ENCODE assay signal across 1 cellular context in the genomic region with DNA sequence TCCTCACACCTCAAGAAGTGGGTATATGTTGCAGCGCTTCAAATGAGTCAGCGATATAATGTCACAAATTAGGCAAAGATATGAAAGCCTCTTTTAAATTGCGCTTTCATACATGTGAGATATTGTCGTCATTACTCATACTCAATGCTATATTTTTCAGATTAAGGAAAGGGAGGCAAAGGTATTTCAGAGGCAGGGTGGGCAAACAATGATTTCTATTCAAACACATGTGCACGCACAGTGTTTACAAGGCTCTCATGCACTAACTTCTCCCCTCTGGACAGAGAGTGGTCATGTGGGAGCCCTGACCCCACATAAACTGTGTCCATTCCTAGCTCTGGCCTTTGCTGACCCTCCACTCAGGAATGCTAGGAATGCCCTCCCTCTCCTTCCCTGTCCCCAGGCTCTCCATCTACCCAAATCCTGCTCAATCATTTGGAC.
A peak's percentile ranks its signal among the peaks of the same experiment; 100 is the strongest.
TF ChIP-seq lines count a peak whose summit lies in the region.

No MANE protein-coding gene starts in this region.

TF ChIP-seq in HepG2, 621 proteins besides CTCF, POLR2A, EP300 and RAD21 (continued from another document and continues in another):
- TF ChIP-seq SMC3 (IDR thresholded peaks at IDR 0.05; ENCODE audit: low read length) (no peak; the same call in 1 of the 2 replicates), ETV5 (CRISPR knock-in tag; IDR thresholded peaks at IDR 0.05; ENCODE audit: borderline replicate concordance) (no peak; the same call in 1 of the 2 replicates), ZNF496 (CRISPR knock-in tag; IDR thresholded peaks at IDR 0.05; ENCODE audit: insufficient replicate concordance) (no peak), ISL2 (CRISPR knock-in tag; IDR thresholded peaks at IDR 0.05) (peak; percentile 63; the same call in 1 of the 2 replicates), NAIF1 (CRISPR knock-in tag; IDR thresholded peaks at IDR 0.05; ENCODE audit: borderline replicate concordance) (no peak), NR2F6 (IDR thresholded peaks at IDR 0.05) (peak; percentile 89), NR2F6 (CRISPR knock-in tag; IDR thresholded peaks at IDR 0.05) (peak; percentile 96), MAZ (IDR thresholded peaks at IDR 0.05; ENCODE audit: borderline replicate concordance, low read depth, low read length) (no peak), MAZ (CRISPR knock-in tag; IDR thresholded peaks at IDR 0.05; ENCODE audit: low read depth) (peak; percentile 49; the same call in 1 of the 2 replicates), ZBTB42 (CRISPR knock-in tag; IDR thresholded peaks at IDR 0.05) (no peak), HNRNPK (IDR thresholded peaks at IDR 0.05; ENCODE audit: low read depth, low read length, poor library complexity, severe bottlenecking) (peak; percentile 11), SSRP1 (CRISPR knock-in tag; IDR thresholded peaks at IDR 0.05) (no peak), ZNF30 (CRISPR knock-in tag; IDR thresholded peaks at IDR 0.05) (no peak), DMAP1 (CRISPR knock-in tag; IDR thresholded peaks at IDR 0.05) (peak; percentile 68; the same call in 1 of the 2 replicates), SIX1 (CRISPR knock-in tag; IDR thresholded peaks at IDR 0.05; ENCODE audit: borderline replicate concordance) (no peak), FOSL2 (CRISPR knock-in tag; IDR thresholded peaks at IDR 0.05) (peak; percentile 84), ZNF644 (CRISPR knock-in tag; IDR thresholded peaks at IDR 0.05; ENCODE audit: low read depth) (peak; percentile 48), FOXA3 (CRISPR knock-in tag; IDR thresholded peaks at IDR 0.05) (peak; percentile 93), NFYC (CRISPR knock-in tag; IDR thresholded peaks at IDR 0.05) (peak; percentile 14; the same call in 1 of the 2 replicates), ZNF326 (CRISPR knock-in tag; IDR thresholded peaks at IDR 0.05; ENCODE audit: borderline replicate concordance) (no peak), ZNF331 (CRISPR knock-in tag; IDR thresholded peaks at IDR 0.05) (peak; percentile 72; the same call in 1 of the 2 replicates), MAFF (IDR thresholded peaks at IDR 0.05; ENCODE audit: low read depth, low read length) (no peak; the same call in 1 of the 2 replicates), SP2 (CRISPR knock-in tag; IDR thresholded peaks at IDR 0.05) (no peak), SMAD3 (CRISPR knock-in tag; IDR thresholded peaks at IDR 0.05) (0 out of 2 replicates have a peak, but pooled peaks have one; percentile 69), ZNF317 (CRISPR knock-in tag; IDR thresholded peaks at IDR 0.05) (no peak), MEIS2 (CRISPR knock-in tag; IDR thresholded peaks at IDR 0.05) (peak; percentile 16; the same call in 1 of the 2 replicates), MTA3 (CRISPR knock-in tag; IDR thresholded peaks at IDR 0.05) (no peak), ZNF350 (CRISPR knock-in tag; IDR thresholded peaks at IDR 0.05; ENCODE audit: borderline replicate concordance, low read depth) (no peak; the same call in 1 of the 2 replicates)
- TF ChIP-seq, protein P1, sequence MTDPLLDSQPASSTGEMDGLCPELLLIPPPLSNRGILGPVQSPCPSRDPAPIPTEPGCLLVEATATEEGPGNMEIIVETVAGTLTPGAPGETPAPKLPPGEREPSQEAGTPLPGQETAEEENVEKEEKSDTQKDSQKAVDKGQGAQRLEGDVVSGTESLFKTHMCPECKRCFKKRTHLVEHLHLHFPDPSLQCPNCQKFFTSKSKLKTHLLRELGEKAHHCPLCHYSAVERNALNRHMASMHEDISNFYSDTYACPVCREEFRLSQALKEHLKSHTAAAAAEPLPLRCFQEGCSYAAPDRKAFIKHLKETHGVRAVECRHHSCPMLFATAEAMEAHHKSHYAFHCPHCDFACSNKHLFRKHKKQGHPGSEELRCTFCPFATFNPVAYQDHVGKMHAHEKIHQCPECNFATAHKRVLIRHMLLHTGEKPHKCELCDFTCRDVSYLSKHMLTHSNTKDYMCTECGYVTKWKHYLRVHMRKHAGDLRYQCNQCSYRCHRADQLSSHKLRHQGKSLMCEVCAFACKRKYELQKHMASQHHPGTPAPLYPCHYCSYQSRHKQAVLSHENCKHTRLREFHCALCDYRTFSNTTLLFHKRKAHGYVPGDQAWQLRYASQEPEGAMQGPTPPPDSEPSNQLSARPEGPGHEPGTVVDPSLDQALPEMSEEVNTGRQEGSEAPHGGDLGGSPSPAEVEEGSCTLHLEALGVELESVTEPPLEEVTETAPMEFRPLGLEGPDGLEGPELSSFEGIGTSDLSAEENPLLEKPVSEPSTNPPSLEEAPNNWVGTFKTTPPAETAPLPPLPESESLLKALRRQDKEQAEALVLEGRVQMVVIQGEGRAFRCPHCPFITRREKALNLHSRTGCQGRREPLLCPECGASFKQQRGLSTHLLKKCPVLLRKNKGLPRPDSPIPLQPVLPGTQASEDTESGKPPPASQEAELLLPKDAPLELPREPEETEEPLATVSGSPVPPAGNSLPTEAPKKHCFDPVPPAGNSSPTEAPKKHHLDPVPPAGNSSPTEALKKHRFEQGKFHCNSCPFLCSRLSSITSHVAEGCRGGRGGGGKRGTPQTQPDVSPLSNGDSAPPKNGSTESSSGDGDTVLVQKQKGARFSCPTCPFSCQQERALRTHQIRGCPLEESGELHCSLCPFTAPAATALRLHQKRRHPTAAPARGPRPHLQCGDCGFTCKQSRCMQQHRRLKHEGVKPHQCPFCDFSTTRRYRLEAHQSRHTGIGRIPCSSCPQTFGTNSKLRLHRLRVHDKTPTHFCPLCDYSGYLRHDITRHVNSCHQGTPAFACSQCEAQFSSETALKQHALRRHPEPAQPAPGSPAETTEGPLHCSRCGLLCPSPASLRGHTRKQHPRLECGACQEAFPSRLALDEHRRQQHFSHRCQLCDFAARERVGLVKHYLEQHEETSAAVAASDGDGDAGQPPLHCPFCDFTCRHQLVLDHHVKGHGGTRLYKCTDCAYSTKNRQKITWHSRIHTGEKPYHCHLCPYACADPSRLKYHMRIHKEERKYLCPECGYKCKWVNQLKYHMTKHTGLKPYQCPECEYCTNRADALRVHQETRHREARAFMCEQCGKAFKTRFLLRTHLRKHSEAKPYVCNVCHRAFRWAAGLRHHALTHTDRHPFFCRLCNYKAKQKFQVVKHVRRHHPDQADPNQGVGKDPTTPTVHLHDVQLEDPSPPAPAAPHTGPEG (CRISPR knock-in tag; IDR thresholded peaks at IDR 0.05): no peak
- TF ChIP-seq, protein P2, sequence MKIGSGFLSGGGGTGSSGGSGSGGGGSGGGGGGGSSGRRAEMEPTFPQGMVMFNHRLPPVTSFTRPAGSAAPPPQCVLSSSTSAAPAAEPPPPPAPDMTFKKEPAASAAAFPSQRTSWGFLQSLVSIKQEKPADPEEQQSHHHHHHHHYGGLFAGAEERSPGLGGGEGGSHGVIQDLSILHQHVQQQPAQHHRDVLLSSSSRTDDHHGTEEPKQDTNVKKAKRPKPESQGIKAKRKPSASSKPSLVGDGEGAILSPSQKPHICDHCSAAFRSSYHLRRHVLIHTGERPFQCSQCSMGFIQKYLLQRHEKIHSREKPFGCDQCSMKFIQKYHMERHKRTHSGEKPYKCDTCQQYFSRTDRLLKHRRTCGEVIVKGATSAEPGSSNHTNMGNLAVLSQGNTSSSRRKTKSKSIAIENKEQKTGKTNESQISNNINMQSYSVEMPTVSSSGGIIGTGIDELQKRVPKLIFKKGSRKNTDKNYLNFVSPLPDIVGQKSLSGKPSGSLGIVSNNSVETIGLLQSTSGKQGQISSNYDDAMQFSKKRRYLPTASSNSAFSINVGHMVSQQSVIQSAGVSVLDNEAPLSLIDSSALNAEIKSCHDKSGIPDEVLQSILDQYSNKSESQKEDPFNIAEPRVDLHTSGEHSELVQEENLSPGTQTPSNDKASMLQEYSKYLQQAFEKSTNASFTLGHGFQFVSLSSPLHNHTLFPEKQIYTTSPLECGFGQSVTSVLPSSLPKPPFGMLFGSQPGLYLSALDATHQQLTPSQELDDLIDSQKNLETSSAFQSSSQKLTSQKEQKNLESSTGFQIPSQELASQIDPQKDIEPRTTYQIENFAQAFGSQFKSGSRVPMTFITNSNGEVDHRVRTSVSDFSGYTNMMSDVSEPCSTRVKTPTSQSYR (CRISPR knock-in tag; IDR thresholded peaks at IDR 0.05; ENCODE audit: borderline replicate concordance): peak; percentile 58; the same call in 1 of the 2 replicates
- TF ChIP-seq, protein P3, sequence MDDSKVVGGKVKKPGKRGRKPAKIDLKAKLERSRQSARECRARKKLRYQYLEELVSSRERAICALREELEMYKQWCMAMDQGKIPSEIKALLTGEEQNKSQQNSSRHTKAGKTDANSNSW (CRISPR knock-in tag; IDR thresholded peaks at IDR 0.05; ENCODE audit: borderline replicate concordance): no peak
- TF ChIP-seq, protein P4, sequence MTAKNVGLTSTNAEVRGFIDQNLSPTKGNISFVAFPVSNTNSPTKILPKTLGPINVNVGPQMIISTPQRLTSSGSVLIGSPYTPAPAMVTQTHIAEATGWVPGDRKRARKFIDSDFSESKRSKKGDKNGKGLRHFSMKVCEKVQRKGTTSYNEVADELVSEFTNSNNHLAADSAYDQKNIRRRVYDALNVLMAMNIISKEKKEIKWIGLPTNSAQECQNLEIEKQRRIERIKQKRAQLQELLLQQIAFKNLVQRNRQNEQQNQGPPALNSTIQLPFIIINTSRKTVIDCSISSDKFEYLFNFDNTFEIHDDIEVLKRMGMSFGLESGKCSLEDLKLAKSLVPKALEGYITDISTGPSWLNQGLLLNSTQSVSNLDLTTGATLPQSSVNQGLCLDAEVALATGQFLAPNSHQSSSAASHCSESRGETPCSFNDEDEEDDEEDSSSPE (CRISPR knock-in tag; IDR thresholded peaks at IDR 0.05): 0 out of 2 replicates have a peak, but pooled peaks have one; percentile 19
- TF ChIP-seq, protein P5, sequence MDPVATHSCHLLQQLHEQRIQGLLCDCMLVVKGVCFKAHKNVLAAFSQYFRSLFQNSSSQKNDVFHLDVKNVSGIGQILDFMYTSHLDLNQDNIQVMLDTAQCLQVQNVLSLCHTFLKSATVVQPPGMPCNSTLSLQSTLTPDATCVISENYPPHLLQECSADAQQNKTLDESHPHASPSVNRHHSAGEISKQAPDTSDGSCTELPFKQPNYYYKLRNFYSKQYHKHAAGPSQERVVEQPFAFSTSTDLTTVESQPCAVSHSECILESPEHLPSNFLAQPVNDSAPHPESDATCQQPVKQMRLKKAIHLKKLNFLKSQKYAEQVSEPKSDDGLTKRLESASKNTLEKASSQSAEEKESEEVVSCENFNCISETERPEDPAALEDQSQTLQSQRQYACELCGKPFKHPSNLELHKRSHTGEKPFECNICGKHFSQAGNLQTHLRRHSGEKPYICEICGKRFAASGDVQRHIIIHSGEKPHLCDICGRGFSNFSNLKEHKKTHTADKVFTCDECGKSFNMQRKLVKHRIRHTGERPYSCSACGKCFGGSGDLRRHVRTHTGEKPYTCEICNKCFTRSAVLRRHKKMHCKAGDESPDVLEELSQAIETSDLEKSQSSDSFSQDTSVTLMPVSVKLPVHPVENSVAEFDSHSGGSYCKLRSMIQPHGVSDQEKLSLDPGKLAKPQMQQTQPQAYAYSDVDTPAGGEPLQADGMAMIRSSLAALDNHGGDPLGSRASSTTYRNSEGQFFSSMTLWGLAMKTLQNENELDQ (CRISPR knock-in tag; IDR thresholded peaks at IDR 0.05; ENCODE audit: borderline replicate concordance): no peak
- TF ChIP-seq, protein P6, sequence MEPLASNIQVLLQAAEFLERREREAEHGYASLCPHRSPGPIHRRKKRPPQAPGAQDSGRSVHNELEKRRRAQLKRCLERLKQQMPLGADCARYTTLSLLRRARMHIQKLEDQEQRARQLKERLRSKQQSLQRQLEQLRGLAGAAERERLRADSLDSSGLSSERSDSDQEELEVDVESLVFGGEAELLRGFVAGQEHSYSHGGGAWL (CRISPR knock-in tag; IDR thresholded peaks at IDR 0.05): no peak
- TF ChIP-seq, protein P7, sequence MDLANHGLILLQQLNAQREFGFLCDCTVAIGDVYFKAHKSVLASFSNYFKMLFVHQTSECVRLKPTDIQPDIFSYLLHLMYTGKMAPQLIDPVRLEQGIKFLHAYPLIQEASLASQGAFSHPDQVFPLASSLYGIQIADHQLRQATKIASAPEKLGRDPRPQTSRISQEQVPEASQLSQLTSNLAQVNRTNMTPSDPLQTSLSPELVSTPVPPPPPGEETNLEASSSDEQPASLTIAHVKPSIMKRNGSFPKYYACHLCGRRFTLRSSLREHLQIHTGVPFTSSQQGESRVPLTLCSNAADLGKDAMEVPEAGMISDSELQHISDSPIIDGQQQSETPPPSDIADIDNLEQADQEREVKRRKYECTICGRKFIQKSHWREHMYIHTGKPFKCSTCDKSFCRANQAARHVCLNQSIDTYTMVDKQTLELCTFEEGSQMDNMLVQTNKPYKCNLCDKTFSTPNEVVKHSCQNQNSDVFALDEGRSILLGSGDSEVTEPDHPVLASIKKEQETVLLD (CRISPR knock-in tag; IDR thresholded peaks at IDR 0.05; ENCODE audit: low read depth): no peak
- TF ChIP-seq, protein P8, sequence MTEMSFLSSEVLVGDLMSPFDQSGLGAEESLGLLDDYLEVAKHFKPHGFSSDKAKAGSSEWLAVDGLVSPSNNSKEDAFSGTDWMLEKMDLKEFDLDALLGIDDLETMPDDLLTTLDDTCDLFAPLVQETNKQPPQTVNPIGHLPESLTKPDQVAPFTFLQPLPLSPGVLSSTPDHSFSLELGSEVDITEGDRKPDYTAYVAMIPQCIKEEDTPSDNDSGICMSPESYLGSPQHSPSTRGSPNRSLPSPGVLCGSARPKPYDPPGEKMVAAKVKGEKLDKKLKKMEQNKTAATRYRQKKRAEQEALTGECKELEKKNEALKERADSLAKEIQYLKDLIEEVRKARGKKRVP (CRISPR knock-in tag; IDR thresholded peaks at IDR 0.05): no peak
- TF ChIP-seq, protein P9, sequence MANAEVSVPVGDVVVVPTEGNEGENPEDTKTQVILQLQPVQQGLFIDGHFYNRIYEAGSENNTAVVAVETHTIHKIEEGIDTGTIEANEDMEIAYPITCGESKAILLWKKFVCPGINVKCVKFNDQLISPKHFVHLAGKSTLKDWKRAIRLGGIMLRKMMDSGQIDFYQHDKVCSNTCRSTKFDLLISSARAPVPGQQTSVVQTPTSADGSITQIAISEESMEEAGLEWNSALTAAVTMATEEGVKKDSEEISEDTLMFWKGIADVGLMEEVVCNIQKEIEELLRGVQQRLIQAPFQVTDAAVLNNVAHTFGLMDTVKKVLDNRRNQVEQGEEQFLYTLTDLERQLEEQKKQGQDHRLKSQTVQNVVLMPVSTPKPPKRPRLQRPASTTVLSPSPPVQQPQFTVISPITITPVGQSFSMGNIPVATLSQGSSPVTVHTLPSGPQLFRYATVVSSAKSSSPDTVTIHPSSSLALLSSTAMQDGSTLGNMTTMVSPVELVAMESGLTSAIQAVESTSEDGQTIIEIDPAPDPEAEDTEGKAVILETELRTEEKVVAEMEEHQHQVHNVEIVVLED (CRISPR knock-in tag; IDR thresholded peaks at IDR 0.05; ENCODE audit: borderline replicate concordance): 0 out of 2 replicates have a peak, but pooled peaks have one; percentile 42
- TF ChIP-seq, protein P10, sequence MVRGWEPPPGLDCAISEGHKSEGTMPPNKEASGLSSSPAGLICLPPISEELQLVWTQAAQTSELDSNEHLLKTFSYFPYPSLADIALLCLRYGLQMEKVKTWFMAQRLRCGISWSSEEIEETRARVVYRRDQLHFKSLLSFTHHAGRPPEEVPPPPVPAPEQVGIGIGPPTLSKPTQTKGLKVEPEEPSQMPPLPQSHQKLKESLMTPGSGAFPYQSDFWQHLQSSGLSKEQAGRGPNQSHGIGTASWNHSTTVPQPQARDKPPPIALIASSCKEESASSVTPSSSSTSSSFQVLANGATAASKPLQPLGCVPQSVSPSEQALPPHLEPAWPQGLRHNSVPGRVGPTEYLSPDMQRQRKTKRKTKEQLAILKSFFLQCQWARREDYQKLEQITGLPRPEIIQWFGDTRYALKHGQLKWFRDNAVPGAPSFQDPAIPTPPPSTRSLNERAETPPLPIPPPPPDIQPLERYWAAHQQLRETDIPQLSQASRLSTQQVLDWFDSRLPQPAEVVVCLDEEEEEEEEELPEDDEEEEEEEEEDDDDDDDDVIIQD (CRISPR knock-in tag; IDR thresholded peaks at IDR 0.05; ENCODE audit: low read depth): peak; percentile 81
